ENCODE assay signal across 12 cellular contexts in genomic region chr9:94921656-94922055, GRCh38.
DNase-seq lines count a peak whose midpoint lies in the region; ATAC-seq and TF ChIP-seq lines count a peak whose summit lies in the region.
"Had no signal": no experiment of that assay in that cellular context is flagged by ENCODE, and none has a peak within 500 bp of the region (broad histone marks: within the 10 kb centered on the region; RNA-seq: fewer than 3 reads in every experiment).

No MANE protein-coding gene starts in this region.

- H3K36me3 ChIP-seq in cardiac muscle cell (no peaks in the 10 kb centered on the region), upper lobe of right lung (no peaks in the 10 kb centered on the region)

- peaks cover 8% of the 10 kb centered on the region for H3K27me3 Mint-ChIP-seq in nephron progenitor cell (ENCODE audit: low read depth, poor library complexity)
- H3K27me3 Mint-ChIP-seq: T-cell had no signal

- H3K4me3 ChIP-seq in cardiac muscle cell (no peak overlapping the region), dorsolateral prefrontal cortex (peak overlapping the region in 13 of 59 donors; percentile 2 to 42 (median 8)), upper lobe of right lung (no peak overlapping the region)

- intact Hi-C loops in cardiac septum (cut with DNase I) (no loop called here), dorsolateral prefrontal cortex (cut with DNase I) (no loop called here), upper lobe of right lung (cut with DNase I) (no loop called here)

- no peak for ATAC-seq in upper lobe of right lung
- ATAC-seq: T-cell had no signal

- peaks cover 84% of the 10 kb centered on the region for H3K4me1 ChIP-seq in cardiac muscle cell (ENCODE audit: low read depth)
- H3K4me1 ChIP-seq in upper lobe of right lung = peaks cover 47% of the 10 kb centered on the region

- TF ChIP-seq CTCF in cardiac muscle cell (IDR thresholded peaks at IDR 0.05; ENCODE audit: low read depth, low read length) (no peak), dorsolateral prefrontal cortex (IDR thresholded peaks at IDR 0.05 in 54 of 56, conservative IDR thresholded peaks at IDR 0.05 in 2 of 56; ENCODE audit: low read depth in 1 of 56, partially characterized antibody in 56 of 56) (no peak), nephron progenitor cell (IDR thresholded peaks at IDR 0.05) (no peak), upper lobe of right lung (IDR thresholded peaks at IDR 0.05) (no peak)

- peak overlapping the region; percentile 58 for H3K4me3 Mint-ChIP-seq in nephron progenitor cell
- H3K4me3 Mint-ChIP-seq: T-cell had no signal

- H3K9me3 Mint-ChIP-seq in nephron progenitor cell = no peaks in the 10 kb centered on the region
- H3K9me3 Mint-ChIP-seq: T-cell had no signal

- peaks cover 13% of the 10 kb centered on the region for H3K36me3 Mint-ChIP-seq in nephron progenitor cell (ENCODE audit: low read depth)

- H3K27me3 ChIP-seq in cardiac muscle cell = no peaks in the 10 kb centered on the region
- no peaks in the 10 kb centered on the region for H3K27me3 ChIP-seq in dorsolateral prefrontal cortex
- no peaks in the 10 kb centered on the region for H3K27me3 ChIP-seq in upper lobe of right lung

- peak overlapping the region; percentile 86 for H3K27ac ChIP-seq in cardiac muscle cell
- peak overlapping the region; percentile 5 to 100 (median 89) for H3K27ac ChIP-seq in dorsolateral prefrontal cortex
- H3K27ac ChIP-seq in upper lobe of right lung = peak overlapping the region; percentile 87
- H3K27ac ChIP-seq: 22Rv1 had no signal

- H3K4me1 Mint-ChIP-seq in nephron progenitor cell = peaks cover 84% of the 10 kb centered on the region

- peak overlapping the region; percentile 91 for H3K27ac Mint-ChIP-seq in nephron progenitor cell
- H3K27ac Mint-ChIP-seq: T-cell had no signal

- H3K9me3 ChIP-seq in cardiac muscle cell (ENCODE audit: low read depth) (no peaks in the 10 kb centered on the region), upper lobe of right lung (no peaks in the 10 kb centered on the region)

- DNase-seq in cardiac muscle cell (ENCODE audit: low read depth in 1 of 2, low spot score in 1 of 2) (no peak), cardiac septum (ENCODE audit: low spot score) (no peak), dorsolateral prefrontal cortex (no peak), nephron progenitor cell (no peak), upper lobe of right lung (no peak), DMS114 treated with DMSO at 0.1 percent for 48 hours (lab: John Stamatoyannopoulos, UW; ENCODE audit: unreplicated experiment) (no peak), NCI-H187 (lab: John Stamatoyannopoulos, UW) (no peak), ecto neural progenitor cell (ENCODE audit: low spot score) (no peak)
- DNase-seq: NCI-H2171 treated with DMSO at 0.1 percent for 48 hours, occipital lobe, T-cell had no signal
